ENCODE assay signal across 12 cellular contexts in genomic region chr3:63934484-63934883, GRCh38. TPM values are rescaled to one million over a fixed set of nuclear protein-coding genes. Genes with fewer than 3 reads are reported as not detected.
DNase-seq lines count a peak whose midpoint lies in the region; ATAC-seq, FAIRE-seq and TF ChIP-seq lines count a peak whose summit lies in the region.
"Had no signal": no experiment of that assay in that cellular context is flagged by ENCODE, and none has a peak within 500 bp of the region (broad histone marks: within the 10 kb centered on the region; RNA-seq: fewer than 3 reads in every experiment).

No MANE protein-coding gene starts in this region.

- intact Hi-C loops in activated CD4-positive, alpha-beta T cell treated with anti-CD3 and anti-CD28 coated beads, Interleukin-2, amount 10 ng/mL, durations not matched to agents 24 days and 14 days (cut with micrococcal nuclease) = no loop called here
- intact Hi-C loops in testis (cut with DNase I; ENCODE audit: low total_unique reads) = no loop called here

- peaks cover 11% of the 10 kb centered on the region for H3K36me3 ChIP-seq in adipocyte (ENCODE audit: control insufficient read depth, insufficient read depth, low read length, severe bottlenecking)
- H3K36me3 ChIP-seq in small intestine (ENCODE audit: control insufficient read depth in 2 of 2, insufficient read depth in 2 of 2, low read length in 2 of 2) = no peaks in the 10 kb centered on the region
- no peaks in the 10 kb centered on the region for H3K36me3 ChIP-seq in testis (ENCODE audit: low read depth, missing control alignments)

- H3K9me3 ChIP-seq in adipocyte (ENCODE audit: control insufficient read depth, low read length) (no peaks in the 10 kb centered on the region), small intestine (ENCODE audit: control insufficient read depth, low read depth) (no peaks in the 10 kb centered on the region), testis (no peaks in the 10 kb centered on the region)

- no peaks in the 10 kb centered on the region for H3K9me3 Mint-ChIP-seq in activated CD4-positive, alpha-beta T cell treated with anti-CD3 and anti-CD28 coated beads, Interleukin-2, amount 10 ng/mL, durations not matched to agents 24 days and 14 days
- H3K9me3 Mint-ChIP-seq: nephron had no signal

- peak overlapping the region; percentile 30 for H3K27ac Mint-ChIP-seq in activated CD4-positive, alpha-beta T cell treated with anti-CD3 and anti-CD28 coated beads, Interleukin-2, amount 10 ng/mL, durations not matched to agents 24 days and 14 days
- H3K27ac Mint-ChIP-seq: nephron had no signal

- peaks cover 19% of the 10 kb centered on the region for H3K36me3 Mint-ChIP-seq in activated CD4-positive, alpha-beta T cell treated with anti-CD3 and anti-CD28 coated beads, Interleukin-2, amount 10 ng/mL, durations not matched to agents 24 days and 14 days (ENCODE audit: low read depth)

- H3K27me3 Mint-ChIP-seq in activated CD4-positive, alpha-beta T cell treated with anti-CD3 and anti-CD28 coated beads, Interleukin-2, amount 10 ng/mL, durations not matched to agents 24 days and 14 days = no peaks in the 10 kb centered on the region

- DNase-seq in activated CD4-positive, alpha-beta T cell treated with anti-CD3 and anti-CD28 coated beads, Interleukin-2, amount 10 ng/mL, durations not matched to agents 24 days and 14 days = peak; percentile 69
- DNase-seq in activated CD4-positive, alpha-beta T cell treated with anti-CD3 and anti-CD28 coated beads for 48 hours = no peak
- DNase-seq in NB4 (ENCODE audit: low read depth) (peak; percentile 83), adipocyte (ENCODE audit: low read depth) (no peak), small intestine (peak; percentile 25), testis (no peak)
- DNase-seq: NCI-H1417 treated with DMSO at 0.1 percent for 48 hours had no signal

- peak overlapping the region; percentile 41 for H3K9ac ChIP-seq in adipocyte (ENCODE audit: low read length)

- H3K4me3 ChIP-seq in NB4 (ENCODE audit: low read depth, low read length) = no peak overlapping the region
- peak overlapping the region; percentile 54 for H3K4me3 ChIP-seq in adipocyte (ENCODE audit: low read length)
- H3K4me3 ChIP-seq in small intestine (ENCODE audit: low read depth in 1 of 2, low read length in 2 of 2) = no peak overlapping the region
- H3K4me3 ChIP-seq in testis = no peak overlapping the region

- peak overlapping the region in 1 of 2 donors; percentile 18 for H3K27ac ChIP-seq in small intestine (ENCODE audit: low read depth in 1 of 2, low read length in 1 of 2)
- no peak overlapping the region for H3K27ac ChIP-seq in testis

- peak overlapping the region; percentile 18 for H3K4me3 Mint-ChIP-seq in activated CD4-positive, alpha-beta T cell treated with anti-CD3 and anti-CD28 coated beads, Interleukin-2, amount 10 ng/mL, durations not matched to agents 24 days and 14 days
- H3K4me3 Mint-ChIP-seq: nephron had no signal

- FAIRE-seq in small intestine (lab: Jason Lieb, UNC) = no peak
- FAIRE-seq: A204.1 had no signal

- H3K4me1 ChIP-seq in adipocyte (ENCODE audit: control insufficient read depth, insufficient read depth, low read length) (peaks cover 35% of the 10 kb centered on the region), small intestine (ENCODE audit: control insufficient read depth in 2 of 2, insufficient read depth in 1 of 2, low read depth in 1 of 2, low read length in 1 of 2) (peaks cover 7 to 14% of the 10 kb centered on the region in 2 donors), testis (no peaks in the 10 kb centered on the region)

- H3K4me1 Mint-ChIP-seq in activated CD4-positive, alpha-beta T cell treated with anti-CD3 and anti-CD28 coated beads, Interleukin-2, amount 10 ng/mL, durations not matched to agents 24 days and 14 days = peaks cover 61% of the 10 kb centered on the region

- TF ChIP-seq POLR2A in NB4 (IDR thresholded peaks at IDR 0.05; ENCODE audit: extremely low read depth, insufficient read length) (no peak), testis (IDR thresholded peaks at IDR 0.05) (no peak)

- ATAC-seq in HG03571 (IDR thresholded peaks at IDR 0.05; ENCODE audit: unreplicated experiment) = no peak
- ATAC-seq in HG03196 (IDR thresholded peaks at IDR 0.05; ENCODE audit: unreplicated experiment) = no peak
- ATAC-seq: esophagus mucosa had no signal

- WGBS in small intestine, 3 donors = 62 to 79% (median 73%) methylated on average over 2 of the region's 2 CpGs
- WGBS in testis, 2 donors = 82 to 92% methylated on average over 2 of the region's 2 CpGs

- H3K27me3 ChIP-seq in adipocyte (replicated peaks; ENCODE audit: control insufficient read depth, insufficient read depth, low read length) (no peaks in the 10 kb centered on the region), small intestine (ENCODE audit: control insufficient read depth in 2 of 2, insufficient read depth in 2 of 2, low read length in 2 of 2) (no peaks in the 10 kb centered on the region), testis (no peaks in the 10 kb centered on the region)

- TF ChIP-seq CTCF in NB4 (IDR thresholded peaks at IDR 0.05; ENCODE audit: low read depth, low read length) (no peak), testis (IDR thresholded peaks at IDR 0.05) (no peak)

RNA-seq across cellular contexts. Expression of gene SCAANT1, which starts 22.3 kb away (rescaled TPM):
- total RNA-seq in activated CD4-positive, alpha-beta T cell treated with anti-CD3 and anti-CD28 coated beads, Interleukin-2, amount 10 ng/mL, durations not matched to agents 24 days and 14 days = not detected in 2 replicates
- polyA plus RNA-seq in small intestine (not detected), testis (ENCODE audit: insufficient read depth, low read depth, low replicate concordance) (4.4 TPM)
- not detected for total RNA-seq in testis
- total RNA-seq: esophagus mucosa had no signal

Comparison
In these comparisons a context has a peak if more than half of its experiments do, and no peak if none do; other contexts are left out.
1. DNase-seq: peak in activated CD4-positive, alpha-beta T cell treated with anti-CD3 and anti-CD28 coated beads, Interleukin-2, amount 10 ng/mL, durations not matched to agents 24 days and 14 days (single experiment), NB4 (single experiment) and small intestine (single experiment); none in activated CD4-positive, alpha-beta T cell treated with anti-CD3 and anti-CD28 coated beads for 48 hours (single experiment), adipocyte (single experiment) and testis (single experiment).